ENCODE assay signal across 5 cellular contexts in genomic region chr9:129749052-129749451, GRCh38. TPM values are rescaled to one million over a fixed set of nuclear protein-coding genes. Genes with fewer than 3 reads are reported as not detected.
"Had no signal": no experiment of that assay in that cellular context is flagged by ENCODE, and none has a peak within 500 bp of the region (broad histone marks: within the 10 kb centered on the region; RNA-seq: fewer than 3 reads in every experiment).

No MANE protein-coding gene starts in this region.

RNA-seq across cellular contexts. Expression of gene PTGES, which starts 3.8 kb away (rescaled TPM):
- total RNA-seq: activated CD4-positive, alpha-beta memory T cell treated with anti-CD3 and anti-CD28 coated beads for 36 hours; activated CD8-positive, alpha-beta memory T cell treated with anti-CD3 and anti-CD28 coated beads for 36 hours; activated CD8-positive, alpha-beta memory T cell treated with anti-CD3 and anti-CD28 coated beads, Interleukin-2, amount 10 ng/mL, durations not matched to agents 7 days and 5 days; activated CD8-positive, alpha-beta T cell treated with anti-CD3 and anti-CD28 coated beads, Interleukin-2, amount 10 ng/mL, durations not matched to agents 7 days and 5 days; endothelial cell of umbilical vein had no signal
- polyA plus RNA-seq: endothelial cell of umbilical vein had no signal
